Comparison of ENCODE assay signal across 29 cellular contexts in genomic region chr11:1734571-1735081, GRCh38. TPM values are rescaled to one million over a fixed set of nuclear protein-coding genes. Genes with fewer than 3 reads are reported as not detected.
"Had no signal": no experiment of that assay in that cellular context is flagged by ENCODE, and none has a peak within 500 bp of the region (broad histone marks: within the 10 kb centered on the region; RNA-seq: fewer than 3 reads in every experiment).

No MANE protein-coding gene starts in this region.

- ATAC-seq: activated T-helper 17 cell treated with anti-CD3 and anti-CD28 coated beads, Interleukin-2, amount 50 U/mL, for 72 hours; esophagus mucosa; right cardiac atrium; stimulated activated naive B cell treated with anti-CD40 and anti-IgM and Interleukin-4, amounts not matched to agents 10 μg/mL and 1 μg/mL and 100 μg/mL, for 72 hours; T-cell; WTC11 had no signal

- H3K36me3 ChIP-seq: brain microvascular endothelial cell, neutrophil, ovary, transverse colon had no signal

- H3K36me3 Mint-ChIP-seq: mesothelial cell of epicardium, T-cell, WTC11 had no signal

- H3K4me3 Mint-ChIP-seq: activated naive CD4-positive, alpha-beta T cell treated with anti-CD3 and anti-CD28 coated beads for 36 hours; activated T-cell treated with anti-CD3 and anti-CD28 coated beads, Interleukin-2, amount 50 U/mL, for 24 hours; activated T-helper 17 cell treated with anti-CD3 and anti-CD28 coated beads, Interleukin-2, amount 50 U/mL, for 72 hours; mesothelial cell of epicardium; stimulated activated naive B cell treated with anti-CD40 and anti-IgM and Interleukin-4, amounts not matched to agents 10 μg/mL and 1 μg/mL and 100 μg/mL, for 72 hours; WTC11 had no signal

- H3K4me1 Mint-ChIP-seq: WTC11 had no signal

- H3K4me3 ChIP-seq: ovary, psoas muscle, transverse colon had no signal

- H3K27ac ChIP-seq: brain microvascular endothelial cell, neutrophil, ovary, psoas muscle, transverse colon had no signal

- H3K27ac Mint-ChIP-seq: activated naive CD4-positive, alpha-beta T cell treated with anti-CD3 and anti-CD28 coated beads for 36 hours; activated T-cell treated with anti-CD3 and anti-CD28 coated beads, Interleukin-2, amount 50 U/mL, for 24 hours; activated T-helper 17 cell treated with anti-CD3 and anti-CD28 coated beads, Interleukin-2, amount 50 U/mL, for 72 hours; immature natural killer cell; mesothelial cell of epicardium; stimulated activated naive B cell treated with anti-CD40 and anti-IgM and Interleukin-4, amounts not matched to agents 10 μg/mL and 1 μg/mL and 100 μg/mL, for 72 hours; T-cell; WTC11 had no signal

- H3K4me1 ChIP-seq: psoas muscle, transverse colon had no signal

- DNase-seq: activated CD4-positive, alpha-beta T cell treated with anti-CD3 and anti-CD28 coated beads, Interleukin-2, amount 50 U/mL, for 4 hours; activated CD8-positive, alpha-beta memory T cell treated with anti-CD3 and anti-CD28 coated beads for 24 hours; activated CD8-positive, alpha-beta memory T cell treated with anti-CD3 and anti-CD28 coated beads, Interleukin-2, amount 50 U/mL, for 4 hours; activated naive CD4-positive, alpha-beta T cell treated with anti-CD3 and anti-CD28 coated beads for 36 hours; activated T-cell treated with anti-CD3 and anti-CD28 coated beads, Interleukin-2, amount 50 U/mL, for 24 hours; anterior cingulate cortex; brain microvascular endothelial cell; central memory CD4-positive, alpha-beta T cell; effector memory CD4-positive, alpha-beta T cell; foreskin melanocyte; immature natural killer cell; ovary; psoas muscle; right cardiac atrium; small intestine; stimulated activated CD4-positive, alpha-beta T cell treated with anti-CD3 and anti-CD28 coated beads, Interleukin-15, amount 100 ng/mL, for 24 hours; stimulated activated naive B cell treated with anti-CD40 and anti-IgM and Interleukin-4, amounts not matched to agents 10 μg/mL and 1 μg/mL and 100 μg/mL, for 72 hours; T-cell; transverse colon had no signal

- H3K9me3 Mint-ChIP-seq: activated T-helper 17 cell treated with anti-CD3 and anti-CD28 coated beads, Interleukin-2, amount 50 U/mL, for 72 hours had no signal

- H3K27me3 ChIP-seq: ovary had no signal

- H3K9me3 ChIP-seq: neutrophil, ovary had no signal

RNA-seq across cellular contexts. Expression of gene KRTAP5-6, which starts 37.6 kb away (rescaled TPM):
- total RNA-seq: activated naive CD4-positive, alpha-beta T cell treated with anti-CD3 and anti-CD28 coated beads for 36 hours; activated T-helper 17 cell treated with anti-CD3 and anti-CD28 coated beads, Interleukin-2, amount 50 U/mL, for 72 hours; endothelial cell of umbilical vein; esophagus mucosa; kidney epithelial cell; lung microvascular endothelial cell; mesothelial cell of epicardium; natural killer cell treated with Interleukin-12 subunit alpha and Interleukin-12 subunit beta and Interleukin-15 and Interleukin-18, amount 100 ng/mL, for 72 hours; ovary; psoas muscle; right cardiac atrium; T-cell; temporal lobe; transverse colon had no signal
- polyA plus RNA-seq: endothelial cell of umbilical vein, immature natural killer cell, ovary, psoas muscle, right cardiac atrium, small intestine had no signal
